In genomic region chr1:93732514-93732913, GRCh38 we compare ENCODE assay signal across 14 cellular contexts. TPM values are rescaled to one million over a fixed set of nuclear protein-coding genes. Genes with fewer than 3 reads are reported as not detected.
DNase-seq lines count a peak whose midpoint lies in the region; ATAC-seq, FAIRE-seq and TF ChIP-seq lines count a peak whose summit lies in the region.
"Had no signal": no experiment of that assay in that cellular context is flagged by ENCODE, and none has a peak within 500 bp of the region (broad histone marks: within the 10 kb centered on the region; RNA-seq: fewer than 3 reads in every experiment).

No MANE protein-coding gene starts in this region.

- peaks cover 16 to 30% (median 22%) of the 10 kb centered on the region in 10 experiments for H3K4me1 ChIP-seq in BLaER1 treated with 17β-estradiol and CSF1 and Interleukin-3, amounts not matched to agents 10 nM and 100 nM

- DNase-seq in HFF-Myc (ENCODE audit: extremely low read depth, low read depth): no peak
- DNase-seq in bronchial epithelial cell (ENCODE audit: low read depth): no peak
- no peak for DNase-seq in left lobe of liver (ENCODE audit: low spot score)
- DNase-seq in activated CD8-positive, alpha-beta memory T cell treated with anti-CD3 and anti-CD28 coated beads, Interleukin-2, amount 10 ng/mL, durations not matched to agents 7 days and 5 days: no peak
- DNase-seq in activated naive CD4-positive, alpha-beta T cell (lab: John Stamatoyannopoulos, UW): no peak
- DNase-seq: activated CD4-positive, alpha-beta T cell treated with anti-CD3 and anti-CD28 coated beads, Interleukin-2, amount 10 ng/mL, durations not matched to agents 24 days and 14 days; effector memory CD8-positive, alpha-beta T cell; left colon; NCI-H2171 treated with DMSO at 0.1 percent for 48 hours; T-helper 1 cell had no signal

- peaks cover 2% of the 10 kb centered on the region for H3K9me3 Mint-ChIP-seq in nephron
- H3K9me3 Mint-ChIP-seq in activated CD8-positive, alpha-beta memory T cell treated with anti-CD3 and anti-CD28 coated beads, Interleukin-2, amount 10 ng/mL, durations not matched to agents 7 days and 5 days (ENCODE audit: low read depth): no peaks in the 10 kb centered on the region
- H3K9me3 Mint-ChIP-seq: activated CD4-positive, alpha-beta T cell treated with anti-CD3 and anti-CD28 coated beads, Interleukin-2, amount 10 ng/mL, durations not matched to agents 24 days and 14 days; effector memory CD8-positive, alpha-beta T cell had no signal

- H4K20me1 ChIP-seq in BLaER1 treated with 17β-estradiol and CSF1 and Interleukin-3, amounts not matched to agents 10 nM and 100 nM: no peaks in the 10 kb centered on the region

- peak overlapping the region in 8 of 11 experiments; percentile 37 to 74 (median 57); a peak in 16 of 22 replicates for H3K4me2 ChIP-seq in BLaER1 treated with 17β-estradiol and CSF1 and Interleukin-3, amounts not matched to agents 10 nM and 100 nM

- CTCF ChIA-PET in activated CD8-positive, alpha-beta memory T cell treated with anti-CD3 and anti-CD28 coated beads, Interleukin-2, amount 10 ng/mL, durations not matched to agents 7 days and 5 days (lab: Charles Lee): no interaction called here

- peaks cover 23% of the 10 kb centered on the region for H3K27me3 Mint-ChIP-seq in nephron (ENCODE audit: low read depth)
- H3K27me3 Mint-ChIP-seq in activated CD8-positive, alpha-beta memory T cell treated with anti-CD3 and anti-CD28 coated beads, Interleukin-2, amount 10 ng/mL, durations not matched to agents 7 days and 5 days: no peaks in the 10 kb centered on the region
- H3K27me3 Mint-ChIP-seq: activated CD4-positive, alpha-beta T cell treated with anti-CD3 and anti-CD28 coated beads, Interleukin-2, amount 10 ng/mL, durations not matched to agents 24 days and 14 days had no signal

- no peaks in the 10 kb centered on the region for H3K36me3 Mint-ChIP-seq in nephron (ENCODE audit: low read depth)
- H3K36me3 Mint-ChIP-seq in activated CD8-positive, alpha-beta memory T cell treated with anti-CD3 and anti-CD28 coated beads, Interleukin-2, amount 10 ng/mL, durations not matched to agents 7 days and 5 days: no peaks in the 10 kb centered on the region

- peak overlapping the region in 2 of 11 experiments; percentile 3 to 31; a peak in 1 of 22 replicates for H3K9ac ChIP-seq in BLaER1 treated with 17β-estradiol and CSF1 and Interleukin-3, amounts not matched to agents 10 nM and 100 nM

- TF ChIP-seq CTCF in HFF-Myc (IDR thresholded peaks at IDR 0.05; ENCODE audit: low read depth, low read length, missing control alignments) (peak; percentile 31), bronchial epithelial cell (IDR thresholded peaks at IDR 0.05; ENCODE audit: insufficient read depth, low read length, severe bottlenecking) (no peak), nephron (IDR thresholded peaks at IDR 0.05; ENCODE audit: unreplicated experiment in 3 of 3) (peak in 2 of 3 experiments; percentile 36 to 44)

- H3K4me3 ChIP-seq in BLaER1 treated with 17β-estradiol and CSF1 and Interleukin-3, amounts not matched to agents 10 nM and 100 nM: no peak overlapping the region
- H3K4me3 ChIP-seq in HFF-Myc (replicated peaks; ENCODE audit: low read depth, low read length): no peak overlapping the region
- no peak overlapping the region for H3K4me3 ChIP-seq in bronchial epithelial cell (ENCODE audit: low read depth, low read length)
- H3K4me3 ChIP-seq: skin epidermis had no signal

- FAIRE-seq in bronchial epithelial cell (lab: Jason Lieb, UNC): peak; percentile 66

- no peaks in the 10 kb centered on the region for H3K36me3 ChIP-seq in BLaER1 treated with 17β-estradiol and CSF1 and Interleukin-3, amounts not matched to agents 10 nM and 100 nM
- H3K36me3 ChIP-seq in bronchial epithelial cell (ENCODE audit: control insufficient read depth, insufficient read depth, low read length): no peaks in the 10 kb centered on the region

- no peaks in the 10 kb centered on the region for H3K27me3 ChIP-seq in BLaER1 treated with 17β-estradiol and CSF1 and Interleukin-3, amounts not matched to agents 10 nM and 100 nM
- H3K27me3 ChIP-seq in bronchial epithelial cell (ENCODE audit: control insufficient read depth, insufficient read depth, low read length): no peaks in the 10 kb centered on the region

- H3K4me3 Mint-ChIP-seq in nephron: no peak overlapping the region
- no peak overlapping the region for H3K4me3 Mint-ChIP-seq in activated CD8-positive, alpha-beta memory T cell treated with anti-CD3 and anti-CD28 coated beads, Interleukin-2, amount 10 ng/mL, durations not matched to agents 7 days and 5 days
- H3K4me3 Mint-ChIP-seq: activated CD4-positive, alpha-beta T cell treated with anti-CD3 and anti-CD28 coated beads, Interleukin-2, amount 10 ng/mL, durations not matched to agents 24 days and 14 days; effector memory CD8-positive, alpha-beta T cell had no signal

- no peak overlapping the region for H3K27ac ChIP-seq in BLaER1 treated with 17β-estradiol and CSF1 and Interleukin-3, amounts not matched to agents 10 nM and 100 nM

- H3K27ac Mint-ChIP-seq in nephron: peak overlapping the region in 1 of 3 experiments; percentile 25
- no peak overlapping the region for H3K27ac Mint-ChIP-seq in activated CD8-positive, alpha-beta memory T cell treated with anti-CD3 and anti-CD28 coated beads, Interleukin-2, amount 10 ng/mL, durations not matched to agents 7 days and 5 days
- H3K27ac Mint-ChIP-seq: activated CD4-positive, alpha-beta T cell treated with anti-CD3 and anti-CD28 coated beads, Interleukin-2, amount 10 ng/mL, durations not matched to agents 24 days and 14 days; effector memory CD8-positive, alpha-beta T cell had no signal

- H3K9me3 ChIP-seq in BLaER1 treated with 17β-estradiol and CSF1 and Interleukin-3, amounts not matched to agents 10 nM and 100 nM (replicated peaks in 1 of 11): 0 out of 22 replicates have a peak, but pooled peaks cover 0 to 5% (median 0%) of the 10 kb centered on the region in 11 experiments

- ATAC-seq in left lobe of liver: no peak
- ATAC-seq in activated CD8-positive, alpha-beta memory T cell treated with anti-CD3 and anti-CD28 coated beads, Interleukin-2, amount 10 ng/mL, durations not matched to agents 7 days and 5 days: no peak
- no peak for ATAC-seq in HG03520 (IDR thresholded peaks at IDR 0.05; ENCODE audit: unreplicated experiment)
- ATAC-seq: effector memory CD8-positive, alpha-beta T cell; left colon had no signal

- H3K4me1 Mint-ChIP-seq in nephron: peaks cover 17% of the 10 kb centered on the region
- H3K4me1 Mint-ChIP-seq in activated CD8-positive, alpha-beta memory T cell treated with anti-CD3 and anti-CD28 coated beads, Interleukin-2, amount 10 ng/mL, durations not matched to agents 7 days and 5 days: no peaks in the 10 kb centered on the region
- H3K4me1 Mint-ChIP-seq: activated CD4-positive, alpha-beta T cell treated with anti-CD3 and anti-CD28 coated beads, Interleukin-2, amount 10 ng/mL, durations not matched to agents 24 days and 14 days had no signal

RNA-seq across cellular contexts. Expression of gene BCAR3, which starts 50.9 kb away (rescaled TPM):
- 26.2 and 69.5 TPM in 2 replicates for total RNA-seq in bronchial epithelial cell
- 16.8 TPM for total RNA-seq in left lobe of liver
- 1 to 10 TPM in 1 of 2 experiments, under 1 TPM in 1; 0.96 to 1.3 TPM for total RNA-seq in activated CD8-positive, alpha-beta memory T cell treated with anti-CD3 and anti-CD28 coated beads, Interleukin-2, amount 10 ng/mL, durations not matched to agents 7 days and 5 days
